10 cellular contexts compared by ENCODE assay signal in genomic region chr20:46253391-46253790, GRCh38. TPM values are rescaled to one million over a fixed set of nuclear protein-coding genes. Genes with fewer than 3 reads are reported as not detected.
DNase-seq lines count a peak whose midpoint lies in the region; ATAC-seq and TF ChIP-seq lines count a peak whose summit lies in the region.
"Had no signal": no experiment of that assay in that cellular context is flagged by ENCODE, and none has a peak within 500 bp of the region (broad histone marks: within the 10 kb centered on the region; RNA-seq: fewer than 3 reads in every experiment).

No MANE protein-coding gene starts in this region.

- no peak overlapping the region for H4K5ac ChIP-seq in H9 (ENCODE audit: insufficient read length, low read depth, low read length)

- H2AFZ ChIP-seq in H9 (ENCODE audit: low read length) = no peak overlapping the region

- H3K4me1 Mint-ChIP-seq in H9 = peaks cover 12 to 19% of the 10 kb centered on the region in 2 experiments

- WGBS in H9 (ENCODE audit: extremely low coverage, insufficient read length, low lambda C conversion rate) = no CpG with 5 or more reads among the region's 8 CpGs

- H4K20me1 ChIP-seq in H9 (ENCODE audit: control insufficient read depth, insufficient read depth, insufficient read length) = no peaks in the 10 kb centered on the region

- no peak overlapping the region for H2BK15ac ChIP-seq in H9 (ENCODE audit: low read depth, low read length)

- H3K79me2 ChIP-seq in H9 (ENCODE audit: insufficient read depth, low read length) = no peaks in the 10 kb centered on the region

- DNase-seq in AG08396 (ENCODE audit: low spot score) = peak; percentile 43
- DNase-seq in H9 = peak; percentile 63
- DNase-seq in SW480 (ENCODE audit: low spot score) = peak; percentile 63
- DNase-seq in islet precursor cell = peak; percentile 68
- DNase-seq: sigmoid colon had no signal

- peaks cover 58% of the 10 kb centered on the region for H3K27me3 Mint-ChIP-seq in H9 (ENCODE audit: low read depth)

- no peak overlapping the region for H3K18ac ChIP-seq in H9 (ENCODE audit: insufficient read length, low read depth, low read length)

- H3K4me3 Mint-ChIP-seq in H9 = no peak overlapping the region

- ATAC-seq in HG03432 (IDR thresholded peaks at IDR 0.05; ENCODE audit: unreplicated experiment) = no peak
- ATAC-seq in HG03097 (IDR thresholded peaks at IDR 0.05; ENCODE audit: low FRiP score, unreplicated experiment) = no peak
- no peak for ATAC-seq in GM18870 (IDR thresholded peaks at IDR 0.05; ENCODE audit: unreplicated experiment)
- no peak for ATAC-seq in GM21447 (IDR thresholded peaks at IDR 0.05; ENCODE audit: unreplicated experiment)

- no peak overlapping the region for H3K23ac ChIP-seq in H9 (ENCODE audit: insufficient read length, low read depth, low read length)

- H3K4ac ChIP-seq in H9 (ENCODE audit: low read depth, low read length) = no peak overlapping the region

- H2BK5ac ChIP-seq in H9 (ENCODE audit: insufficient read length, low read length) = no peak overlapping the region

- no peak overlapping the region for H2BK12ac ChIP-seq in H9 (ENCODE audit: insufficient read length, low read depth, low read length)

- H3K4me1 ChIP-seq in H9 (ENCODE audit: insufficient read depth, low read length) = no peaks in the 10 kb centered on the region
- H3K4me1 ChIP-seq: sigmoid colon had no signal

- H2BK20ac ChIP-seq in H9 (ENCODE audit: low read depth, low read length, poor library complexity, severe bottlenecking) = no peak overlapping the region

- no peak overlapping the region for H2AK5ac ChIP-seq in H9 (ENCODE audit: insufficient read length, low read length)

- H3K56ac ChIP-seq in H9 (ENCODE audit: insufficient read length, low read depth, low read length) = no peak overlapping the region

- H4K8ac ChIP-seq in H9 (replicated peaks; ENCODE audit: insufficient read length, low read depth, low read length) = no peak overlapping the region

- H3K79me1 ChIP-seq in H9 (ENCODE audit: insufficient read depth, low read depth, low read length, poor library complexity, severe bottlenecking) = no peaks in the 10 kb centered on the region

- H3K23me2 ChIP-seq in H9 (ENCODE audit: insufficient read length, low read depth, low read length, poor library complexity, severe bottlenecking) = no peaks in the 10 kb centered on the region

- H3K14ac ChIP-seq in H9 (ENCODE audit: insufficient read depth, low read length) = no peak overlapping the region

- H3T11ph ChIP-seq in H9 (ENCODE audit: low read length) = no peak overlapping the region

- peak; percentile 55 for TF ChIP-seq CTCF in H9 (conservative IDR thresholded peaks at IDR 0.05)

- no peaks in the 10 kb centered on the region for H3K9me3 ChIP-seq in H9 (ENCODE audit: control insufficient read depth, low read depth, low read length)
- H3K9me3 ChIP-seq: sigmoid colon had no signal

- H3K27ac ChIP-seq in H9 (ENCODE audit: insufficient read length, low read depth, low read length) = no peak overlapping the region
- H3K27ac ChIP-seq: sigmoid colon had no signal

- peaks cover 3% of the 10 kb centered on the region in 2 experiments; a peak in 3 of 5 replicates for H3K9me3 Mint-ChIP-seq in H9
- H3K9me3 Mint-ChIP-seq: activated T-helper 2 cell treated with anti-CD3 and anti-CD28 coated beads, Interferon-gamma antibody, Interleukin-2, Interleukin-4, amounts not matched to agents 10 μg/mL and 5 μg/mL and 100 μg/mL, durations not matched to agents 14 hours and 24 hours and 36 hours had no signal

- peak overlapping the region in 1 of 3 experiments; percentile 42; a peak in 2 of 7 replicates for H3K27ac Mint-ChIP-seq in H9
- H3K27ac Mint-ChIP-seq: activated T-helper 2 cell treated with anti-CD3 and anti-CD28 coated beads, Interferon-gamma antibody, Interleukin-2, Interleukin-4, amounts not matched to agents 10 μg/mL and 5 μg/mL and 100 μg/mL, durations not matched to agents 14 hours and 24 hours and 36 hours had no signal

- peaks cover 17% of the 10 kb centered on the region; the same call in 1 of the 2 replicates for H3K27me3 ChIP-seq in H9 (ENCODE audit: insufficient read depth, low read length)

- H4K91ac ChIP-seq in H9 (ENCODE audit: insufficient read length, low read depth, low read length) = no peak overlapping the region

- H3K4me2 ChIP-seq in H9 (ENCODE audit: insufficient read depth, insufficient read length, low read length) = no peak overlapping the region

- H3K9ac ChIP-seq in H9 (ENCODE audit: extremely low read depth, insufficient read length, low read length) = no peak overlapping the region

- no peak overlapping the region for H2BK120ac ChIP-seq in H9 (ENCODE audit: low read depth, low read length, poor library complexity, severe bottlenecking)

- H3K36me3 Mint-ChIP-seq in H9 (ENCODE audit: insufficient read depth in 1 of 3, low read depth in 3 of 3) = no peaks in the 10 kb centered on the region

RNA-seq across cellular contexts. Expression of gene CDH22, which starts 54.9 kb away (rescaled TPM):
- 0.20 TPM in 1 of 2 replicates, not detected in the other for total RNA-seq in H9 (2021)
- total RNA-seq: activated T-helper 2 cell treated with anti-CD3 and anti-CD28 coated beads, Interferon-gamma antibody, Interleukin-2, Interleukin-4, amounts not matched to agents 10 μg/mL and 5 μg/mL and 100 μg/mL, durations not matched to agents 14 hours and 24 hours and 36 hours had no signal
